In genomic region chr20:5553194-5553815, GRCh38 we compare ENCODE assay signal across 2 cellular contexts.
TF ChIP-seq lines count a peak whose summit lies in the region.

No MANE protein-coding gene starts in this region.

TF ChIP-seq in A549, 52 proteins besides CTCF, POLR2A, EP300 and RAD21:
- TF ChIP-seq CBX2 (IDR thresholded peaks at IDR 0.05; ENCODE audit: borderline replicate concordance, low read depth) (no peak), RCOR1 (IDR thresholded peaks at IDR 0.05; ENCODE audit: low read depth, low read length) (no peak), ELK1 (IDR thresholded peaks at IDR 0.05; ENCODE audit: low read depth, low read length) (no peak), HMGXB4 (CRISPR knock-in tag; IDR thresholded peaks at IDR 0.05; ENCODE audit: borderline replicate concordance) (no peak), NR3C1 (IDR thresholded peaks at IDR 0.05) (no peak), RNF2 (IDR thresholded peaks at IDR 0.05; ENCODE audit: borderline replicate concordance, low read depth) (no peak), ZFP36 (IDR thresholded peaks at IDR 0.05; ENCODE audit: borderline replicate concordance, partially characterized antibody) (no peak), CHD2 (IDR thresholded peaks at IDR 0.05; ENCODE audit: low read length, partially characterized antibody) (no peak), HES2 (IDR thresholded peaks at IDR 0.05) (no peak), FOSB (CRISPR knock-in tag; IDR thresholded peaks at IDR 0.05) (no peak), HEYL (CRISPR knock-in tag; IDR thresholded peaks at IDR 0.05) (no peak), MAFK (IDR thresholded peaks at IDR 0.05; ENCODE audit: partially characterized antibody) (no peak), ESRRA (IDR thresholded peaks at IDR 0.05; ENCODE audit: borderline replicate concordance, low read length) (no peak), NFE2L2 (conservative IDR thresholded peaks at IDR 0.05; ENCODE audit: low read length) (no peak), ATOH8 (CRISPR knock-in tag; IDR thresholded peaks at IDR 0.05; ENCODE audit: low read depth) (no peak), ZC3H11A (IDR thresholded peaks at IDR 0.05) (no peak), CHD4 (IDR thresholded peaks at IDR 0.05; ENCODE audit: borderline replicate concordance) (no peak), HOXA7 (CRISPR knock-in tag; IDR thresholded peaks at IDR 0.05) (no peak), PHF8 (IDR thresholded peaks at IDR 0.05; ENCODE audit: borderline replicate concordance, low read depth) (no peak)

TF ChIP-seq in GM12878, 131 proteins besides CTCF, POLR2A, EP300 and RAD21:
- TF ChIP-seq USF1 (IDR thresholded peaks at IDR 0.05; ENCODE audit: borderline replicate concordance, extremely low read length, insufficient read depth, low read depth, low read length) = no peak
- TF ChIP-seq YBX1 (IDR thresholded peaks at IDR 0.05) = no peak
- TF ChIP-seq BCLAF1 (IDR thresholded peaks at IDR 0.05) = no peak
TF ChIP-seq in GM12878: peak in this region for 0.
